In genomic region chr19:38710928-38711725, GRCh38 we compare ENCODE assay signal across 12 cellular contexts. TPM values are rescaled to one million over a fixed set of nuclear protein-coding genes. Genes with fewer than 3 reads are reported as not detected.
DNase-seq lines count a peak whose midpoint lies in the region; TF ChIP-seq lines count a peak whose summit lies in the region.
"Had no signal": no experiment of that assay in that cellular context is flagged by ENCODE, and none has a peak within 500 bp of the region (broad histone marks: within the 10 kb centered on the region; RNA-seq: fewer than 3 reads in every experiment).

No MANE protein-coding gene starts in this region.

- H3K4me3 ChIP-seq in ascending aorta (peak overlapping the region in 1 of 2 donors; percentile 1), hepatocyte (no peak overlapping the region), skeletal muscle satellite cell (ENCODE audit: low read length) (no peak overlapping the region)

- H4K20me1 ChIP-seq in hepatocyte (ENCODE audit: insufficient read depth, poor library complexity, severe bottlenecking), result no peaks in the 10 kb centered on the region

- WGBS in hepatocyte (ENCODE audit: low lambda C conversion rate, missing lambda C conversion rate), result 82% methylated on average over 25 of the region's 25 CpGs

- H3K4me1 ChIP-seq in ascending aorta, result peaks cover 50 to 86% of the 10 kb centered on the region in 2 donors
- H3K4me1 ChIP-seq in hepatocyte (ENCODE audit: insufficient read depth), result no peaks in the 10 kb centered on the region
- H3K4me1 ChIP-seq in skeletal muscle satellite cell (ENCODE audit: control insufficient read depth, insufficient read depth, low read length), result peaks cover 53% of the 10 kb centered on the region

- H3K27me3 ChIP-seq in ascending aorta (no peaks in the 10 kb centered on the region), hepatocyte (no peaks in the 10 kb centered on the region), skeletal muscle satellite cell (ENCODE audit: control insufficient read depth, insufficient read depth, low read length) (no peaks in the 10 kb centered on the region)

- peaks cover 100% of the 10 kb centered on the region for H3K36me3 Mint-ChIP-seq in Calu3 (ENCODE audit: insufficient read depth, unreplicated experiment)

- peaks cover 32% of the 10 kb centered on the region for H3K4me1 Mint-ChIP-seq in Calu3 (ENCODE audit: low read depth, unreplicated experiment)

- no peaks in the 10 kb centered on the region for H3K27me3 Mint-ChIP-seq in Calu3 (ENCODE audit: unreplicated experiment)
- H3K27me3 Mint-ChIP-seq: CD4-positive, alpha-beta T cell had no signal

- TF ChIP-seq CTCF in Calu3 (IDR thresholded peaks at IDR 0.05; ENCODE audit: unreplicated experiment) (no peak), ascending aorta (IDR thresholded peaks at IDR 0.05) (no peak), hepatocyte (IDR thresholded peaks at IDR 0.05; ENCODE audit: poor library complexity) (no peak)

- no peaks in the 10 kb centered on the region for H3K9me3 Mint-ChIP-seq in Calu3 (ENCODE audit: low read depth, unreplicated experiment)
- H3K9me3 Mint-ChIP-seq: CD4-positive, alpha-beta T cell had no signal

- DNase-seq in Calu3, result no peak
- DNase-seq in ascending aorta (ENCODE audit: low spot score in 2 of 2), result no peak
- no peak for DNase-seq in hepatocyte (ENCODE audit: low spot score)
- no peak for DNase-seq in DMS153 (lab: John Stamatoyannopoulos, UW)
- DNase-seq in SHP77 (lab: John Stamatoyannopoulos, UW), result no peak
- no peak for DNase-seq in NCI-H187 (lab: John Stamatoyannopoulos, UW)
- DNase-seq in activated CD4-positive, alpha-beta T cell treated with anti-CD3 and anti-CD28 coated beads, Interleukin-2, amount 50 U/mL, for 4 hours, result no peak
- DNase-seq: CD4-positive, alpha-beta T cell; NCI-H1436 treated with DMSO at 0.1 percent for 48 hours; stimulated activated CD4-positive, alpha-beta T cell treated with anti-CD3 and anti-CD28 coated beads, Interleukin-4, amount 100 ng/mL, for 24 hours had no signal

- H3K27ac ChIP-seq in ascending aorta (peak overlapping the region; percentile 79), hepatocyte (peak overlapping the region; percentile 8)

- BruUV-seq in Calu3 (replicated peaks; lab: Mats Ljungman, UMichigan), result no TSS peak

- no peak overlapping the region for H3K4me3 Mint-ChIP-seq in Calu3 (ENCODE audit: low read depth, unreplicated experiment)
- H3K4me3 Mint-ChIP-seq: CD4-positive, alpha-beta T cell had no signal

- peaks cover 34% of the 10 kb centered on the region for H3K79me2 ChIP-seq in hepatocyte

- H2AFZ ChIP-seq in hepatocyte, result no peak overlapping the region

- no peaks in the 10 kb centered on the region for H3K9me2 ChIP-seq in hepatocyte (replicated peaks; ENCODE audit: insufficient read depth)

- H3K4me2 ChIP-seq in hepatocyte, result no peak overlapping the region
- peak overlapping the region; percentile 11 for H3K4me2 ChIP-seq in skeletal muscle satellite cell (ENCODE audit: low read length)

- intact Hi-C loops in Calu3 (cut with micrococcal nuclease; ENCODE audit: unreplicated experiment) (no loop called here), ascending aorta (cut with DNase I) (loop anchor here (2.0 to 10.0 kb wide), 3 partner anchors 18 to 316 kb away; no protein-coding TSS in a partner anchor)

- H3K36me3 ChIP-seq in ascending aorta, result peaks cover 80 to 97% of the 10 kb centered on the region in 2 donors
- peaks cover 4% of the 10 kb centered on the region for H3K36me3 ChIP-seq in hepatocyte (replicated peaks; ENCODE audit: insufficient read depth, low read depth)
- H3K36me3 ChIP-seq in skeletal muscle satellite cell (ENCODE audit: insufficient read depth, low read length), result peaks cover 91% of the 10 kb centered on the region

- H3K27ac Mint-ChIP-seq in Calu3 (ENCODE audit: unreplicated experiment), result peak overlapping the region; percentile 43
- H3K27ac Mint-ChIP-seq: CD4-positive, alpha-beta T cell had no signal

- CTCF ChIA-PET in Calu3 (lab: Charles Lee), result interaction anchor here (0.6 to 1.2 kb wide), 4 partner anchors 12 to 131 kb away, joined by 3 read pairs; no protein-coding TSS in a partner anchor

- H3K9ac ChIP-seq in skeletal muscle satellite cell (ENCODE audit: low read depth, low read length), result no peak overlapping the region

- no peaks in the 10 kb centered on the region for H3K9me3 ChIP-seq in ascending aorta
- H3K9me3 ChIP-seq in hepatocyte (ENCODE audit: low read depth), result no peaks in the 10 kb centered on the region
- no peaks in the 10 kb centered on the region for H3K9me3 ChIP-seq in skeletal muscle satellite cell (replicated peaks; ENCODE audit: low read length)

RNA-seq across cellular contexts. Expression of gene CAPN12, which starts 33.1 kb away (rescaled TPM):
- 14.5 and 14.7 TPM in 2 replicates for total RNA-seq in Calu3 (2022)
- total RNA-seq in ascending aorta, result not detected
- 12.5 and 26.6 TPM in 2 replicates for total RNA-seq in hepatocyte
- 24.3 and 38.9 TPM in 2 replicates for polyA plus RNA-seq in hepatocyte
- total RNA-seq in skeletal muscle satellite cell (2012; rRNA removed), result 0.25 TPM in 1 of 2 replicates, not detected in the other
- total RNA-seq: dermis microvascular lymphatic vessel endothelial cell had no signal

Comparison
In these comparisons a context has a peak if more than half of its experiments do, and no peak if none do; other contexts are left out.
1. RNA of gene CAPN12, which starts 33.1 kb away (total RNA-seq): 12.5 to 26.6 TPM in hepatocyte and 14.5 to 14.7 TPM in Calu3; not detected in ascending aorta (single experiment); every median in the first group is over 10 times any median in the second.